Comparison of ENCODE assay signal across 1 cellular context in genomic region chr6:156773935-156774871, GRCh38.
TF ChIP-seq lines count a peak whose summit lies in the region.

No MANE protein-coding gene starts in this region.

TF ChIP-seq in GM12878, 131 proteins besides CTCF, POLR2A, EP300 and RAD21 (continued from another document and continues in another):
- TF ChIP-seq ZNF592 (IDR thresholded peaks at IDR 0.05): no peak
- no peak for TF ChIP-seq MAX (IDR thresholded peaks at IDR 0.05; ENCODE audit: low read depth, low read length)
- no peak for TF ChIP-seq CEBPB (IDR thresholded peaks at IDR 0.05; ENCODE audit: borderline replicate concordance in 1 of 2, low read depth in 2 of 2, low read length in 2 of 2)
- TF ChIP-seq NFYA (IDR thresholded peaks at IDR 0.05; ENCODE audit: borderline replicate concordance, low read depth, low read length): no peak
- peak; percentile 54; the same call in 1 of the 2 replicates for TF ChIP-seq CBFB (IDR thresholded peaks at IDR 0.05; ENCODE audit: low read depth)
- TF ChIP-seq CBX3 (IDR thresholded peaks at IDR 0.05; ENCODE audit: borderline replicate concordance, low read depth): no peak
- no peak for TF ChIP-seq TCF12 (IDR thresholded peaks at IDR 0.05; ENCODE audit: low read depth, low read length)
- no peak for TF ChIP-seq ZBTB4 (CRISPR knock-in tag; IDR thresholded peaks at IDR 0.05)
- TF ChIP-seq BCL3 (IDR thresholded peaks at IDR 0.05; ENCODE audit: borderline replicate concordance, insufficient read depth, low read depth, low read length, poor library complexity, severe bottlenecking): no peak
- TF ChIP-seq PAX5 (IDR thresholded peaks at IDR 0.05; ENCODE audit: borderline replicate concordance, low read depth, low read length): no peak
- no peak for TF ChIP-seq HDAC6 (IDR thresholded peaks at IDR 0.05; ENCODE audit: unreplicated experiment)
- no peak for TF ChIP-seq ETV6 (conservative IDR thresholded peaks at IDR 0.05 in 1 of 2, IDR thresholded peaks at IDR 0.05 in 1 of 2; ENCODE audit: borderline replicate concordance in 1 of 2, low read depth in 1 of 2)
- TF ChIP-seq NFXL1 (IDR thresholded peaks at IDR 0.05; ENCODE audit: borderline replicate concordance): no peak
- no peak for TF ChIP-seq YBX1 (IDR thresholded peaks at IDR 0.05)
- TF ChIP-seq SPI1 (IDR thresholded peaks at IDR 0.05; ENCODE audit: borderline replicate concordance, insufficient read depth, low read depth, low read length): no peak
- no peak for TF ChIP-seq SMAD1 (IDR thresholded peaks at IDR 0.05; ENCODE audit: low read depth, partially characterized antibody)
- TF ChIP-seq ASH2L (IDR thresholded peaks at IDR 0.05; ENCODE audit: borderline replicate concordance, low read depth): no peak
- no peak for TF ChIP-seq REST (IDR thresholded peaks at IDR 0.05; ENCODE audit: low read depth, low read length)
- TF ChIP-seq CHD1 (IDR thresholded peaks at IDR 0.05; ENCODE audit: low read depth, low read length): no peak
- TF ChIP-seq CBX5 (IDR thresholded peaks at IDR 0.05; ENCODE audit: low read depth): no peak
- TF ChIP-seq MEF2A (IDR thresholded peaks at IDR 0.05; ENCODE audit: insufficient read depth, low read depth, low read length): no peak
- no peak for TF ChIP-seq ZNF207 (IDR thresholded peaks at IDR 0.05; ENCODE audit: borderline replicate concordance)
- TF ChIP-seq SKIL (IDR thresholded peaks at IDR 0.05; ENCODE audit: low read depth, poor library complexity, severe bottlenecking): no peak
- TF ChIP-seq GABPA (IDR thresholded peaks at IDR 0.05; ENCODE audit: low read depth): no peak
- TF ChIP-seq NR2C2 (IDR thresholded peaks at IDR 0.05; ENCODE audit: borderline replicate concordance, control insufficient read depth, insufficient read length, low read depth): no peak
- TF ChIP-seq RFX5 (IDR thresholded peaks at IDR 0.05; ENCODE audit: low read depth, low read length): no peak
- TF ChIP-seq STAT3 (IDR thresholded peaks at IDR 0.05; ENCODE audit: low read depth, low read length): no peak
- no peak for TF ChIP-seq E2F4 (IDR thresholded peaks at IDR 0.05; ENCODE audit: low read depth, low read length)
- peak; percentile 12 for TF ChIP-seq MEF2B (IDR thresholded peaks at IDR 0.05; ENCODE audit: partially characterized antibody, poor library complexity, severe bottlenecking)
- TF ChIP-seq RELB (IDR thresholded peaks at IDR 0.05; ENCODE audit: low read depth): no peak; the same call in 1 of the 2 replicates
- no peak for TF ChIP-seq TCF7 (IDR thresholded peaks at IDR 0.05; ENCODE audit: borderline replicate concordance)
- no peak for TF ChIP-seq LARP7 (IDR thresholded peaks at IDR 0.05)
- peak; percentile 72; the same call in 1 of the 2 replicates for TF ChIP-seq MTA2 (IDR thresholded peaks at IDR 0.05; ENCODE audit: low read depth)
- TF ChIP-seq CHD2 (IDR thresholded peaks at IDR 0.05; ENCODE audit: borderline replicate concordance, low read depth, low read length): no peak
- TF ChIP-seq KLF5 (IDR thresholded peaks at IDR 0.05; ENCODE audit: partially characterized antibody): no peak
- TF ChIP-seq SMAD5 (IDR thresholded peaks at IDR 0.05; ENCODE audit: low read depth): no peak
- TF ChIP-seq SIN3A (IDR thresholded peaks at IDR 0.05; ENCODE audit: low read depth, low read length): no peak
- TF ChIP-seq KDM1A (IDR thresholded peaks at IDR 0.05; ENCODE audit: borderline replicate concordance): no peak
- TF ChIP-seq JUND (IDR thresholded peaks at IDR 0.05; ENCODE audit: low read depth, low read length): no peak
- TF ChIP-seq NBN (IDR thresholded peaks at IDR 0.05): no peak
- no peak for TF ChIP-seq NKRF (conservative IDR thresholded peaks at IDR 0.05)
- TF ChIP-seq RELA (IDR thresholded peaks at IDR 0.05; ENCODE audit: borderline replicate concordance, partially characterized antibody): no peak
- TF ChIP-seq SRF (IDR thresholded peaks at IDR 0.05; ENCODE audit: low read depth in 2 of 2, low read length in 2 of 2): no peak
- TF ChIP-seq CHD4 (IDR thresholded peaks at IDR 0.05): no peak
